In the genomic region with DNA sequence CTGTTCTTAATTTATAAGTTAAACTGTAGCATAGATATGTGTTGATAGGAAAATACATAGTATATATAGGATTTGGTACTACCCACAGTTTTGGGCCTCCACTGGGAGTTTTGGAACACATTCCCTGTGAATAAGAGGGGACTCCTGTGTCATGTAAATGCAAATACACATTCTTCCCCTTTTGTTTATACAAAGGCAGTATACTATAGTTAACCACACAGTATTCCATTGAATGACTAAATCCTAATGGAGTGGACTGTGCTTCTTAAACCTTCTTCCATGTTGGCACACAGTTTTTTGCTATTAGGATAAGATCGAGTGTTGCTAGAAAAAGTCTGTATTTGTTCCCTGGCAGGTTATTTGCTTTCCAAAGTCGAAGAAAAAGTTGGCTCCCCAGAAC, we compare ENCODE assay signal across 30 cellular contexts. TPM values are rescaled to one million over a fixed set of nuclear protein-coding genes. Genes with fewer than 3 reads are reported as not detected.
"Had no signal": no experiment of that assay in that cellular context is flagged by ENCODE, and none has a peak within 500 bp of the region (broad histone marks: within the 10 kb centered on the region; RNA-seq: fewer than 3 reads in every experiment).

No MANE protein-coding gene starts in this region.

- H3K27ac Mint-ChIP-seq: dendritic cell treated with granulocyte-macrophage colony-stimulating factor and Interleukin-4, amounts not matched to agents 40 ng/mL and 50 ng/mL, for 4 days; endodermal cell; memory B cell; mesothelial cell of epicardium; natural killer cell treated with Interleukin-12 subunit alpha and Interleukin-12 subunit beta and Interleukin-15 and Interleukin-18, amount 100 ng/mL, for 72 hours; stimulated activated naive B cell treated with anti-CD40 and anti-IgM and Interleukin-4, amounts not matched to agents 10 μg/mL and 1 μg/mL and 100 μg/mL, for 72 hours; stimulated activated naive CD8-positive, alpha-beta T cell treated with anti-CD3 and anti-CD28 coated beads, Interleukin-15, Interleukin-2, amounts not matched to agents 100 ng/mL and 50 ng/mL, for 24 hours had no signal

- DNase-seq: colonic mucosa; effector CD8-positive, alpha-beta T cell; endodermal cell; foreskin fibroblast; gastrocnemius medialis; head of caudate nucleus; kidney; mucosa of descending colon; naive B cell; spleen; stimulated activated naive B cell treated with anti-CD40 and anti-IgM and Interleukin-4, amounts not matched to agents 10 μg/mL and 1 μg/mL and 100 μg/mL, for 72 hours; upper lobe of left lung had no signal

- H3K4me3 Mint-ChIP-seq: dendritic cell treated with granulocyte-macrophage colony-stimulating factor and Interleukin-4, amounts not matched to agents 40 ng/mL and 50 ng/mL, for 4 days; endodermal cell; memory B cell; mesothelial cell of epicardium; naive B cell; natural killer cell treated with Interleukin-12 subunit alpha and Interleukin-12 subunit beta and Interleukin-15 and Interleukin-18, amount 100 ng/mL, for 72 hours; neural crest cell; stimulated activated naive B cell treated with anti-CD40 and anti-IgM and Interleukin-4, amounts not matched to agents 10 μg/mL and 1 μg/mL and 100 μg/mL, for 72 hours; stimulated activated naive CD8-positive, alpha-beta T cell treated with anti-CD3 and anti-CD28 coated beads, Interleukin-15, Interleukin-2, amounts not matched to agents 100 ng/mL and 50 ng/mL, for 24 hours had no signal

- H3K27me3 Mint-ChIP-seq: dendritic cell treated with granulocyte-macrophage colony-stimulating factor and Interleukin-4, amounts not matched to agents 40 ng/mL and 50 ng/mL, for 4 days; memory B cell; naive B cell; natural killer cell treated with Interleukin-12 subunit alpha and Interleukin-12 subunit beta and Interleukin-15 and Interleukin-18, amount 100 ng/mL, for 72 hours; stimulated activated naive B cell treated with anti-CD40 and anti-IgM and Interleukin-4, amounts not matched to agents 10 μg/mL and 1 μg/mL and 100 μg/mL, for 72 hours; stimulated activated naive CD8-positive, alpha-beta T cell treated with anti-CD3 and anti-CD28 coated beads, Interleukin-15, Interleukin-2, amounts not matched to agents 100 ng/mL and 50 ng/mL, for 24 hours had no signal

- H3K4me3 ChIP-seq: colonic mucosa, gastrocnemius medialis, lung, mucosa of descending colon, prostate gland, right atrium auricular region, skin epidermis, spleen, thoracic aorta, tibial nerve, upper lobe of left lung had no signal

- H3K27ac ChIP-seq: colonic mucosa, epithelial cell of prostate, prostate gland, skin epidermis, spleen, thoracic aorta, tibial nerve, upper lobe of left lung had no signal

- ATAC-seq: esophagus mucosa; gastrocnemius medialis; left lobe of liver; mucosa of descending colon; natural killer cell treated with Interleukin-12 subunit alpha and Interleukin-12 subunit beta and Interleukin-15 and Interleukin-18, amount 100 ng/mL, for 72 hours; stimulated activated naive B cell treated with anti-CD40 and anti-IgM and Interleukin-4, amounts not matched to agents 10 μg/mL and 1 μg/mL and 100 μg/mL, for 72 hours had no signal

- H3K9me3 ChIP-seq: colonic mucosa, gastrocnemius medialis, mucosa of descending colon, prostate gland, right atrium auricular region, spleen, thoracic aorta, tibial nerve, upper lobe of left lung had no signal

- H3K27me3 ChIP-seq: colonic mucosa, gastrocnemius medialis, right atrium auricular region, spleen, tibial nerve, upper lobe of left lung had no signal

- H3K9me3 Mint-ChIP-seq: dendritic cell treated with granulocyte-macrophage colony-stimulating factor and Interleukin-4, amounts not matched to agents 40 ng/mL and 50 ng/mL, for 4 days; endodermal cell; memory B cell; mesothelial cell of epicardium; naive B cell; natural killer cell treated with Interleukin-12 subunit alpha and Interleukin-12 subunit beta and Interleukin-15 and Interleukin-18, amount 100 ng/mL, for 72 hours; neural crest cell; stimulated activated naive B cell treated with anti-CD40 and anti-IgM and Interleukin-4, amounts not matched to agents 10 μg/mL and 1 μg/mL and 100 μg/mL, for 72 hours; stimulated activated naive CD8-positive, alpha-beta T cell treated with anti-CD3 and anti-CD28 coated beads, Interleukin-15, Interleukin-2, amounts not matched to agents 100 ng/mL and 50 ng/mL, for 24 hours had no signal

- H3K4me1 Mint-ChIP-seq: memory B cell; neural crest cell; stimulated activated naive B cell treated with anti-CD40 and anti-IgM and Interleukin-4, amounts not matched to agents 10 μg/mL and 1 μg/mL and 100 μg/mL, for 72 hours had no signal

RNA-seq across cellular contexts. Expression of gene TAC4, which starts 22.2 kb away (rescaled TPM):
- total RNA-seq: colonic mucosa; esophagus mucosa; gastrocnemius medialis; glomerular endothelial cell; left lobe of liver; liver; lung; mesothelial cell of epicardium; mucosa of descending colon; natural killer cell treated with Interleukin-12 subunit alpha and Interleukin-12 subunit beta and Interleukin-15 and Interleukin-18, amount 100 ng/mL, for 72 hours; neural crest cell; osteoblast; prostate gland; right atrium auricular region; spleen; thoracic aorta; tibial nerve; upper lobe of left lung had no signal
- polyA plus RNA-seq: liver, lung, spleen had no signal
